8 cellular contexts compared by ENCODE assay signal in the genomic region with DNA sequence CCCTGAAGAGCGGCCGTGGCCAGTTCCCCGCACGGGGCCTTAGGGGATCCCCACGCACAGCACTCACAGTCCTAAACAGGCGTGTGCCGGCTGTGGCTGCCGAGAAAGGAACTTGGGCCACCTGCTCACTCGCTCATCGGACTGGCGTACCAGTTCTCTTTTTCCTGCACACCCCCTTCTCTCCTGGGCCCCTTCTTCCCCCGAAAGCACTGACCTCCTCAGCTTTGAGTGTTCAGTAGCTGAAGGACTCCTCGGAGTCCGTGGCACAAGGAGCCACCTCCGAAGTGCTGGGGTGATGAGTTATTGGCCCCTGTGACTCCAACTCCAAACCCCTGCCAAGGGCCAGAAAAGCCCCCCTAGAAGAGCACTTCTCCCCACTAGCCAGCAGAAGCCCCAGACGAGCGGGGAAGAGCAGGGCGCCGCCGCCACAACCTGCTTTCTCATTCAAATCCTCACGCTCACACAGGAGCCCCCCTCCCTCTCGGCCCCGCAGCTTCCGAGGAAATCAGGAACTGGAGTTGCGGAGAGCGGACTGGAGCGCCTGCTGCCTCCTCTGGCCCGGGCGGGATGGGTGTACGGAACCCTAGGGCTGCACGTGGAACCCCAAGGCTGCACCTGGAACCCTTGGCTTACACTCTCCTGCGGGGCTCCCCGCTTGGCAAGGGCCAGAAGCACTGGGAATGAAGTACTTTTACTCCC. TPM values are rescaled to one million over a fixed set of nuclear protein-coding genes. Genes with fewer than 3 reads are reported as not detected.
A peak's percentile ranks its signal among the peaks of the same experiment; 100 is the strongest.
DNase-seq lines count a peak whose midpoint lies in the region; ATAC-seq and TF ChIP-seq lines count a peak whose summit lies in the region.

A gene with protein sequence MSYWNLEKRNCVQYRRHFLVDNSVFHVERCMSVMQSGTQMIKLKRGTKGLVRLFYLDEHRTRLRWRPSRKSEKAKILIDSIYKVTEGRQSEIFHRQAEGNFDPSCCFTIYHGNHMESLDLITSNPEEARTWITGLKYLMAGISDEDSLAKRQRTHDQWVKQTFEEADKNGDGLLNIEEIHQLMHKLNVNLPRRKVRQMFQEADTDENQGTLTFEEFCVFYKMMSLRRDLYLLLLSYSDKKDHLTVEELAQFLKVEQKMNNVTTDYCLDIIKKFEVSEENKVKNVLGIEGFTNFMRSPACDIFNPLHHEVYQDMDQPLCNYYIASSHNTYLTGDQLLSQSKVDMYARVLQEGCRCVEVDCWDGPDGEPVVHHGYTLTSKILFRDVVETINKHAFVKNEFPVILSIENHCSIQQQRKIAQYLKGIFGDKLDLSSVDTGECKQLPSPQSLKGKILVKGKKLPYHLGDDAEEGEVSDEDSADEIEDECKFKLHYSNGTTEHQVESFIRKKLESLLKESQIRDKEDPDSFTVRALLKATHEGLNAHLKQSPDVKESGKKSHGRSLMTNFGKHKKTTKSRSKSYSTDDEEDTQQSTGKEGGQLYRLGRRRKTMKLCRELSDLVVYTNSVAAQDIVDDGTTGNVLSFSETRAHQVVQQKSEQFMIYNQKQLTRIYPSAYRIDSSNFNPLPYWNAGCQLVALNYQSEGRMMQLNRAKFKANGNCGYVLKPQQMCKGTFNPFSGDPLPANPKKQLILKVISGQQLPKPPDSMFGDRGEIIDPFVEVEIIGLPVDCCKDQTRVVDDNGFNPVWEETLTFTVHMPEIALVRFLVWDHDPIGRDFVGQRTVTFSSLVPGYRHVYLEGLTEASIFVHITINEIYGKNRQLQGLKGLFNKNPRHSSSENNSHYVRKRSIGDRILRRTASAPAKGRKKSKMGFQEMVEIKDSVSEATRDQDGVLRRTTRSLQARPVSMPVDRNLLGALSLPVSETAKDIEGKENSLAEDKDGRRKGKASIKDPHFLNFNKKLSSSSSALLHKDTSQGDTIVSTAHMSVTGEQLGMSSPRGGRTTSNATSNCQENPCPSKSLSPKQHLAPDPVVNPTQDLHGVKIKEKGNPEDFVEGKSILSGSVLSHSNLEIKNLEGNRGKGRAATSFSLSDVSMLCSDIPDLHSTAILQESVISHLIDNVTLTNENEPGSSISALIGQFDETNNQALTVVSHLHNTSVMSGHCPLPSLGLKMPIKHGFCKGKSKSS (N-terminal part only) (minus strand): TSS at position 446 of the 699 bp plus-strand sequence. CDS start 40,847 bp downstream, outside the sequence.

- no peaks in the 10 kb centered on the region for H3K9me2 ChIP-seq in Loucy (replicated peaks; ENCODE audit: low read depth, low read length)

- no peaks in the 10 kb centered on the region for H3K9me3 Mint-ChIP-seq in activated naive CD8-positive, alpha-beta T cell treated with anti-CD3 and anti-CD28 coated beads, Interleukin-2, amount 50 U/mL, for 24 hours

- peak within 1 kb of the TSS; percentile 21 for H3K27ac Mint-ChIP-seq in activated naive CD8-positive, alpha-beta T cell treated with anti-CD3 and anti-CD28 coated beads, Interleukin-2, amount 50 U/mL, for 24 hours

- H3K4me3 ChIP-seq in Loucy (ENCODE audit: low read length, poor library complexity, severe bottlenecking) (peak within 1 kb of the TSS; percentile 86), cardiac muscle cell (peak within 1 kb of the TSS; percentile 81), osteoblast (ENCODE audit: insufficient read depth, low read length) (peak within 1 kb of the TSS; percentile 68)

- H3K4me2 ChIP-seq in Loucy (ENCODE audit: low read depth, low read length, poor library complexity, severe bottlenecking): peak within 1 kb of the TSS; percentile 86
- peak within 1 kb of the TSS; percentile 99 for H3K4me2 ChIP-seq in osteoblast (ENCODE audit: insufficient read depth, low read length)

- no peaks in the 10 kb centered on the region for H3F3A ChIP-seq in Loucy (ENCODE audit: low read depth)

- DNase-seq in DMS153 (lab: John Stamatoyannopoulos, UW) (peak; percentile 59), cardiac muscle cell (ENCODE audit: low read depth in 1 of 2, low spot score in 1 of 2) (peak; percentile 57 to 85), osteoblast (ENCODE audit: insufficient read length, low spot score, missing footprints) (peak; percentile 88)
- peak; percentile 47 for DNase-seq in activated naive CD8-positive, alpha-beta T cell treated with anti-CD3 and anti-CD28 coated beads, Interleukin-2, amount 50 U/mL, for 24 hours

- H2AFZ ChIP-seq in Loucy (ENCODE audit: low read length): peak within 1 kb of the TSS; percentile 96
- H2AFZ ChIP-seq in osteoblast (ENCODE audit: low read length): peak within 1 kb of the TSS; percentile 88

- H3K9me3 ChIP-seq in Loucy (ENCODE audit: insufficient read depth, low read depth, low read length): no peaks in the 10 kb centered on the region
- no peaks in the 10 kb centered on the region for H3K9me3 ChIP-seq in cardiac muscle cell (ENCODE audit: low read depth)
- no peaks in the 10 kb centered on the region for H3K9me3 ChIP-seq in osteoblast (ENCODE audit: low read depth, low read length)

- no peaks in the 10 kb centered on the region for H3K36me3 Mint-ChIP-seq in activated naive CD8-positive, alpha-beta T cell treated with anti-CD3 and anti-CD28 coated beads, Interleukin-2, amount 50 U/mL, for 24 hours (ENCODE audit: low read depth)

- H3K4me3 Mint-ChIP-seq in activated naive CD8-positive, alpha-beta T cell treated with anti-CD3 and anti-CD28 coated beads, Interleukin-2, amount 50 U/mL, for 24 hours: peak within 1 kb of the TSS; percentile 80

- no peaks in the 10 kb centered on the region for H3K79me2 ChIP-seq in Loucy (ENCODE audit: insufficient read depth, low read length)
- no peaks in the 10 kb centered on the region for H3K79me2 ChIP-seq in osteoblast (ENCODE audit: insufficient read depth, low read length)

- H3K9ac ChIP-seq in Loucy (ENCODE audit: low read depth, low read length, poor library complexity, severe bottlenecking): peak within 1 kb of the TSS; percentile 62

- no peak for TF ChIP-seq CTCF in Loucy (conservative IDR thresholded peaks at IDR 0.05; ENCODE audit: low read length)
- TF ChIP-seq CTCF in cardiac muscle cell (IDR thresholded peaks at IDR 0.05; ENCODE audit: low read depth, low read length): no peak
- TF ChIP-seq CTCF in osteoblast (IDR thresholded peaks at IDR 0.05; ENCODE audit: extremely low read depth, low read depth, low read length): no peak

- peaks cover 17% of the 10 kb centered on the region for H3K4me1 ChIP-seq in Loucy (ENCODE audit: insufficient read depth, low read length, poor library complexity, severe bottlenecking)
- peaks cover 12% of the 10 kb centered on the region for H3K4me1 ChIP-seq in cardiac muscle cell (ENCODE audit: low read depth)
- H3K4me1 ChIP-seq in osteoblast (ENCODE audit: insufficient read depth, low read length): peaks cover 27% of the 10 kb centered on the region

- peaks cover 45% of the 10 kb centered on the region for H3K27me3 Mint-ChIP-seq in activated naive CD8-positive, alpha-beta T cell treated with anti-CD3 and anti-CD28 coated beads, Interleukin-2, amount 50 U/mL, for 24 hours

- 0 out of 2 replicates have a peak, but pooled peaks have one; percentile 10 for TF ChIP-seq POLR2A in Raji (IDR thresholded peaks at IDR 0.05; ENCODE audit: insufficient read depth, low read depth, low read length)

- H3K4me1 Mint-ChIP-seq in activated naive CD8-positive, alpha-beta T cell treated with anti-CD3 and anti-CD28 coated beads, Interleukin-2, amount 50 U/mL, for 24 hours: peaks cover 20% of the 10 kb centered on the region

- H3K27me3 ChIP-seq in Loucy (ENCODE audit: insufficient read depth, low read length, poor library complexity, severe bottlenecking) (peaks cover 38% of the 10 kb centered on the region), cardiac muscle cell (no peaks in the 10 kb centered on the region), osteoblast (ENCODE audit: insufficient read depth, low read length) (peaks cover 33% of the 10 kb centered on the region)

- H3K27ac ChIP-seq in cardiac muscle cell (no peak within 1 kb of the TSS), osteoblast (ENCODE audit: low read depth, low read length) (no peak within 1 kb of the TSS)

- no peaks in the 10 kb centered on the region for H3K36me3 ChIP-seq in Loucy (ENCODE audit: insufficient read depth, low read length)
- H3K36me3 ChIP-seq in cardiac muscle cell: no peaks in the 10 kb centered on the region
- no peaks in the 10 kb centered on the region for H3K36me3 ChIP-seq in osteoblast (ENCODE audit: insufficient read depth, low read length)

- ATAC-seq in GM21825 (IDR thresholded peaks at IDR 0.05; ENCODE audit: unreplicated experiment) (peak; percentile 64), HG02840 (IDR thresholded peaks at IDR 0.05; ENCODE audit: low FRiP score, unreplicated experiment) (no peak)
- peak; percentile 44 for ATAC-seq in activated naive CD8-positive, alpha-beta T cell treated with anti-CD3 and anti-CD28 coated beads, Interleukin-2, amount 50 U/mL, for 24 hours

- H4K20me1 ChIP-seq in Loucy (ENCODE audit: insufficient read depth, low read length, poor library complexity, severe bottlenecking) (no peaks in the 10 kb centered on the region), osteoblast (ENCODE audit: insufficient read depth, low read length) (no peaks in the 10 kb centered on the region)

RNA-seq across cellular contexts. Expression of the gene that starts here (rescaled TPM):
- 6.2 and 7.8 TPM in 2 replicates for total RNA-seq in cardiac muscle cell
- polyA plus RNA-seq in cardiac muscle cell: 2.7 and 6.2 TPM in 2 replicates
- under 0.01 and 0.36 TPM in 2 replicates for total RNA-seq in osteoblast

Comparison
In these comparisons a context has a peak if more than half of its experiments do, and no peak if none do; other contexts are left out.
1. Peak in DNase-seq, H3K4me3 ChIP-seq and H3K4me2 ChIP-seq in osteoblast; RNA of the gene not detected or under 1 TPM.